28 cellular contexts compared by ENCODE assay signal in the genomic region with DNA sequence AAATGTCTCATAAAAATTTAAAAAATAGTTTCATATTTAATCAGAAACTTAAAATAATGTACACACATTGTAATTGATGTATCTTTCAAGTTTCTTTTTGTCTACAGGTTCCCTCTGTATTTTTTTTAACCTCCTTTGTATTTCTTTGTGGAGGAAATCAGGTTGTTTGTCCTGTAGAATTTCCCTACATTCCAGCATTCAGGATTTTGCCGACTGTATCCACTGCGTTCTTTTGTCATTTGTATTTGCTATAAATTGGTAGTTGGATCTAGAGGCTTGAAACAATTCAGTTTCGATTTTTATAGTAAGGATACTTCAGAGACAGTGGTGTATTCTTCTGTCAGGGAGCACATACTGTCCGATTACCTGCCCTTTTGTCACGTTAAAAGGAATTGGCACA.
"Had no signal": no experiment of that assay in that cellular context is flagged by ENCODE, and none has a peak within 500 bp of the region (broad histone marks: within the 10 kb centered on the region; RNA-seq: fewer than 3 reads in every experiment).

No MANE protein-coding gene starts in this region.

- H3K79me2 ChIP-seq: hepatocyte, parathyroid adenoma had no signal

- H3K27ac Mint-ChIP-seq: immature natural killer cell; naive thymus-derived CD4-positive, alpha-beta T cell; natural killer cell treated with Interleukin-12 subunit alpha and Interleukin-12 subunit beta and Interleukin-15 and Interleukin-18, amount 100 ng/mL, for 72 hours; progenitor cell of endocrine pancreas; stimulated activated naive B cell treated with anti-CD40 and anti-IgM and Interleukin-4, amounts not matched to agents 10 μg/mL and 1 μg/mL and 100 μg/mL, for 72 hours had no signal

- H3K27ac ChIP-seq: hepatocyte, left ventricle myocardium inferior, parathyroid adenoma, right atrium auricular region, skin epidermis, stomach, testis, thyroid gland, transverse colon, upper lobe of left lung, vagina had no signal

- H3K4me2 ChIP-seq: hepatocyte had no signal

- H3K36me3 ChIP-seq: left ventricle myocardium inferior, right atrium auricular region, stomach, thyroid gland, transverse colon, upper lobe of left lung, vagina had no signal

- H3K9me3 Mint-ChIP-seq: stimulated activated naive B cell treated with anti-CD40 and anti-IgM and Interleukin-4, amounts not matched to agents 10 μg/mL and 1 μg/mL and 100 μg/mL, for 72 hours had no signal

- H3K4me3 ChIP-seq: hepatocyte, left ventricle myocardium inferior, lung, mucosa of descending colon, right atrium auricular region, skin epidermis, stomach, testis, thyroid gland, transverse colon, upper lobe of left lung, vagina had no signal

- H2AFZ ChIP-seq: hepatocyte, parathyroid adenoma had no signal

- H3K9me3 ChIP-seq: left ventricle myocardium inferior, mucosa of descending colon, right atrium auricular region, stomach, testis, thyroid gland, transverse colon, upper lobe of left lung, vagina had no signal

- DNase-seq: immature natural killer cell; kidney; left ventricle myocardium inferior; midbrain; mucosa of descending colon; naive thymus-derived CD4-positive, alpha-beta T cell; nucleus accumbens; stimulated activated CD4-positive, alpha-beta T cell treated with anti-CD3 and anti-CD28 coated beads, Interleukin-12 subunit alpha, Interleukin-12 subunit beta, amount 100 ng/mL, for 4 hours; stimulated activated CD4-positive, alpha-beta T cell treated with anti-CD3 and anti-CD28 coated beads, Interleukin-15, amount 100 ng/mL, for 24 hours; stimulated activated CD4-positive, alpha-beta T cell treated with anti-CD3 and anti-CD28 coated beads, Interleukin-2, amount 100 ng/mL, for 24 hours; stimulated activated CD4-positive, alpha-beta T cell treated with anti-CD3 and anti-CD28 coated beads, Interleukin-4, amount 100 ng/mL, for 1 hour; stimulated activated naive B cell treated with anti-CD40 and anti-IgM and Interleukin-4, amounts not matched to agents 10 μg/mL and 1 μg/mL and 100 μg/mL, for 72 hours; stimulated activated naive CD8-positive, alpha-beta T cell treated with anti-CD3 and anti-CD28 coated beads, Interleukin-15, Interleukin-2, amounts not matched to agents 100 U/mL and 50 U/mL, for 24 hours; stomach; testis; thyroid gland; transverse colon; upper lobe of left lung had no signal

- H3K4me1 ChIP-seq: left ventricle myocardium inferior, parathyroid adenoma, right atrium auricular region, stomach, testis, thyroid gland, transverse colon, upper lobe of left lung, vagina had no signal

- ATAC-seq: mucosa of descending colon; naive thymus-derived CD4-positive, alpha-beta T cell; natural killer cell treated with Interleukin-12 subunit alpha and Interleukin-12 subunit beta and Interleukin-15 and Interleukin-18, amount 100 ng/mL, for 72 hours; sciatic nerve; stimulated activated naive B cell treated with anti-CD40 and anti-IgM and Interleukin-4, amounts not matched to agents 10 μg/mL and 1 μg/mL and 100 μg/mL, for 72 hours; stimulated activated naive CD8-positive, alpha-beta T cell treated with anti-CD3 and anti-CD28 coated beads, Interleukin-15, Interleukin-2, amounts not matched to agents 100 U/mL and 50 U/mL, for 24 hours had no signal

- FAIRE-seq: islet of Langerhans, kidney had no signal

- H3K36me3 Mint-ChIP-seq: immature natural killer cell; naive thymus-derived CD4-positive, alpha-beta T cell; stimulated activated naive B cell treated with anti-CD40 and anti-IgM and Interleukin-4, amounts not matched to agents 10 μg/mL and 1 μg/mL and 100 μg/mL, for 72 hours had no signal

- H3K27me3 ChIP-seq: hepatocyte, right atrium auricular region, stomach, testis, thyroid gland, transverse colon, upper lobe of left lung, vagina had no signal

- H3K27me3 Mint-ChIP-seq: natural killer cell treated with Interleukin-12 subunit alpha and Interleukin-12 subunit beta and Interleukin-15 and Interleukin-18, amount 100 ng/mL, for 72 hours; stimulated activated naive B cell treated with anti-CD40 and anti-IgM and Interleukin-4, amounts not matched to agents 10 μg/mL and 1 μg/mL and 100 μg/mL, for 72 hours had no signal

- H3K4me3 Mint-ChIP-seq: immature natural killer cell; naive thymus-derived CD4-positive, alpha-beta T cell; natural killer cell treated with Interleukin-12 subunit alpha and Interleukin-12 subunit beta and Interleukin-15 and Interleukin-18, amount 100 ng/mL, for 72 hours; stimulated activated naive B cell treated with anti-CD40 and anti-IgM and Interleukin-4, amounts not matched to agents 10 μg/mL and 1 μg/mL and 100 μg/mL, for 72 hours had no signal

- H3K9ac ChIP-seq: parathyroid adenoma had no signal

- H3K4me1 Mint-ChIP-seq: immature natural killer cell; naive thymus-derived CD4-positive, alpha-beta T cell; stimulated activated naive B cell treated with anti-CD40 and anti-IgM and Interleukin-4, amounts not matched to agents 10 μg/mL and 1 μg/mL and 100 μg/mL, for 72 hours had no signal
